ENCODE assay signal across 27 cellular contexts in genomic region chr10:64113375-64113774, GRCh38.
"Had no signal": no experiment of that assay in that cellular context is flagged by ENCODE, and none has a peak within 500 bp of the region (broad histone marks: within the 10 kb centered on the region; RNA-seq: fewer than 3 reads in every experiment).

No MANE protein-coding gene starts in this region.

- H3K4me1 Mint-ChIP-seq: neural progenitor cell had no signal

- H3K4me3 Mint-ChIP-seq: brain; effector memory CD8-positive, alpha-beta T cell; natural killer cell; neural progenitor cell had no signal

- ATAC-seq: activated CD4-positive, CD25-positive, alpha-beta regulatory T cell treated with anti-CD3 and anti-CD28 coated beads, Interleukin-2, amount 50 U/mL, for 24 hours; effector memory CD8-positive, alpha-beta T cell; left lung; lower lobe of right lung; natural killer cell had no signal

- H3K4me2 ChIP-seq: neural progenitor cell had no signal

- H3K4me1 ChIP-seq: esophagus squamous epithelium, left lung, lower lobe of right lung, right atrium auricular region, tibial nerve had no signal

- H3K27me3 ChIP-seq: esophagus squamous epithelium, left lung, neural progenitor cell, right atrium auricular region, tibial nerve had no signal

- FAIRE-seq: frontal cortex, TTC549 had no signal

- H3K9ac ChIP-seq: neural progenitor cell had no signal

- H3K36me3 Mint-ChIP-seq: activated naive CD8-positive, alpha-beta T cell; brain; natural killer cell; neural progenitor cell; stimulated activated naive B cell treated with anti-CD40 and anti-IgM and Interleukin-4, amounts not matched to agents 10 μg/mL and 1 μg/mL and 100 μg/mL, for 72 hours had no signal

- H3K9me3 Mint-ChIP-seq: neural progenitor cell; stimulated activated naive B cell treated with anti-CD40 and anti-IgM and Interleukin-4, amounts not matched to agents 10 μg/mL and 1 μg/mL and 100 μg/mL, for 72 hours had no signal

- H3K27me3 Mint-ChIP-seq: activated naive CD8-positive, alpha-beta T cell; effector memory CD8-positive, alpha-beta T cell had no signal

- DNase-seq: activated CD4-positive, alpha-beta T cell treated with anti-CD3 and anti-CD28 coated beads for 48 hours; activated CD4-positive, alpha-beta T cell treated with anti-CD3 and anti-CD28 coated beads, Interleukin-2, amount 50 U/mL, for 48 hours; activated CD8-positive, alpha-beta memory T cell treated with anti-CD3 and anti-CD28 coated beads for 24 hours; activated effector memory CD4-positive, alpha-beta T cell treated with Interleukin-2 at 50 U/mL for 16 hours; activated naive CD4-positive, alpha-beta T cell treated with Interleukin-2 at 50 U/mL for 16 hours; aorta; cortex of kidney; effector memory CD8-positive, alpha-beta T cell; esophagus squamous epithelium; left lung; lower lobe of right lung; mesenchymal stem cell; natural killer cell; occipital lobe; stimulated activated CD4-positive, alpha-beta T cell treated with anti-CD3 and anti-CD28 coated beads, Interleukin-15, amount 100 ng/mL, for 24 hours; stimulated activated CD4-positive, alpha-beta T cell treated with anti-CD3 and anti-CD28 coated beads, Interleukin-2, amount 100 ng/mL, for 24 hours; stimulated activated naive B cell treated with anti-CD40 and anti-IgM and Interleukin-4, amounts not matched to agents 10 μg/mL and 1 μg/mL and 100 μg/mL, for 72 hours; T-helper 9 cell had no signal

- H3K9me3 ChIP-seq: esophagus squamous epithelium, left lung, lower lobe of right lung, right atrium auricular region, tibial nerve had no signal

- H3K36me3 ChIP-seq: esophagus squamous epithelium, left lung, lower lobe of right lung, neural progenitor cell, right atrium auricular region, tibial nerve had no signal

- H3K4me3 ChIP-seq: esophagus squamous epithelium, left lung, lower lobe of right lung, neural progenitor cell, right atrium auricular region, tibial nerve had no signal

- H2AFZ ChIP-seq: neural progenitor cell had no signal

- H3K27ac Mint-ChIP-seq: activated naive CD8-positive, alpha-beta T cell; brain; effector memory CD8-positive, alpha-beta T cell; natural killer cell; neural progenitor cell; stimulated activated naive B cell treated with anti-CD40 and anti-IgM and Interleukin-4, amounts not matched to agents 10 μg/mL and 1 μg/mL and 100 μg/mL, for 72 hours had no signal

- H3K27ac ChIP-seq: esophagus squamous epithelium, left lung, lower lobe of right lung, neural progenitor cell, right atrium auricular region, tibial nerve, VCaP had no signal
